In genomic region chr11:68204402-68204801, GRCh38 we compare ENCODE assay signal across 14 cellular contexts. TPM values are rescaled to one million over a fixed set of nuclear protein-coding genes. Genes with fewer than 3 reads are reported as not detected.
DNase-seq lines count a peak whose midpoint lies in the region; ATAC-seq and TF ChIP-seq lines count a peak whose summit lies in the region.
"Had no signal": no experiment of that assay in that cellular context is flagged by ENCODE, and none has a peak within 500 bp of the region (broad histone marks: within the 10 kb centered on the region; RNA-seq: fewer than 3 reads in every experiment).

No MANE protein-coding gene starts in this region.

- POLR2A ChIA-PET in OCI-LY7 (lab: Charles Lee) = interaction anchor here (0.7 to 1.2 kb wide), 3 partner anchors 9 to 256 kb away, joined by 4 to 7 read pairs (median 6); no protein-coding TSS in a partner anchor

- peak overlapping the region; percentile 55 for H3K27ac Mint-ChIP-seq in memory B cell
- H3K27ac Mint-ChIP-seq: CD4-positive, alpha-beta memory T cell; IgD-negative memory B cell had no signal

- no peaks in the 10 kb centered on the region for H3K9me3 Mint-ChIP-seq in memory B cell
- H3K9me3 Mint-ChIP-seq: CD4-positive, alpha-beta memory T cell; IgD-negative memory B cell had no signal

- no peak overlapping the region for H3K4me3 Mint-ChIP-seq in memory B cell
- H3K4me3 Mint-ChIP-seq: IgD-negative memory B cell had no signal

- DNase-seq in cardiac muscle cell (ENCODE audit: low read depth in 1 of 2, low spot score in 1 of 2) = no peak
- DNase-seq in left ventricle myocardium inferior = no peak
- DNase-seq in OCI-LY7 (ENCODE audit: low spot score) = peak; percentile 38
- DNase-seq in memory B cell (ENCODE audit: low spot score in 2 of 2) = no peak
- DNase-seq in islet precursor cell = no peak
- DNase-seq in vagina (ENCODE audit: extremely low spot score in 2 of 2) = no peak
- no peak for DNase-seq in NCI-H1694 (lab: John Stamatoyannopoulos, UW)
- DNase-seq: CD4-positive, alpha-beta memory T cell; DMS79 treated with DMSO at 0.1 percent for 48 hours; EL had no signal

- H3K9me3 ChIP-seq in cardiac muscle cell (ENCODE audit: low read depth) = no peaks in the 10 kb centered on the region
- no peaks in the 10 kb centered on the region for H3K9me3 ChIP-seq in left ventricle myocardium inferior (replicated peaks)
- H3K9me3 ChIP-seq in OCI-LY7 (ENCODE audit: low read length) = no peaks in the 10 kb centered on the region
- no peaks in the 10 kb centered on the region for H3K9me3 ChIP-seq in vagina
- H3K9me3 ChIP-seq: HAP-1 had no signal

- H3K36me3 ChIP-seq in cardiac muscle cell = no peaks in the 10 kb centered on the region
- no peaks in the 10 kb centered on the region for H3K36me3 ChIP-seq in left ventricle myocardium inferior
- H3K36me3 ChIP-seq in OCI-LY7 (ENCODE audit: insufficient read depth, low read length) = no peaks in the 10 kb centered on the region
- no peaks in the 10 kb centered on the region for H3K36me3 ChIP-seq in vagina
- H3K36me3 ChIP-seq: HAP-1 had no signal

- H3K4me1 ChIP-seq in cardiac muscle cell (ENCODE audit: low read depth) (peaks cover 18% of the 10 kb centered on the region), left ventricle myocardium inferior (peaks cover 93% of the 10 kb centered on the region), OCI-LY7 (ENCODE audit: insufficient read depth, low read length, poor library complexity, severe bottlenecking) (peaks cover 16% of the 10 kb centered on the region), vagina (peaks cover 95% of the 10 kb centered on the region)

- intact Hi-C loops in left ventricle myocardium inferior (cut with micrococcal nuclease) (no loop called here), OCI-LY7 (cut with micrococcal nuclease; ENCODE audit: unreplicated experiment) (no loop called here), vagina (cut with DNase I) (no loop called here)

- H3K4me1 Mint-ChIP-seq in memory B cell = peaks cover 32% of the 10 kb centered on the region

- peak overlapping the region; percentile 5 for H3K27ac ChIP-seq in cardiac muscle cell
- H3K27ac ChIP-seq in left ventricle myocardium inferior (replicated peaks) = no peak overlapping the region
- no peak overlapping the region for H3K27ac ChIP-seq in OCI-LY7 (ENCODE audit: low read depth, low read length, poor library complexity, severe bottlenecking)
- H3K27ac ChIP-seq in vagina = no peak overlapping the region
- H3K27ac ChIP-seq: 22Rv1 had no signal

- H3K27me3 ChIP-seq in cardiac muscle cell (no peaks in the 10 kb centered on the region), left ventricle myocardium inferior (ENCODE audit: low read depth) (no peaks in the 10 kb centered on the region), vagina (no peaks in the 10 kb centered on the region)

- TF ChIP-seq CTCF in cardiac muscle cell (IDR thresholded peaks at IDR 0.05; ENCODE audit: low read depth, low read length) = no peak
- TF ChIP-seq CTCF in left ventricle myocardium inferior (IDR thresholded peaks at IDR 0.05; ENCODE audit: borderline replicate concordance) = no peak
- no peak for TF ChIP-seq CTCF in OCI-LY7 (conservative IDR thresholded peaks at IDR 0.05; ENCODE audit: low read length)
- no peak for TF ChIP-seq CTCF in vagina (IDR thresholded peaks at IDR 0.05)

- peaks cover 61% of the 10 kb centered on the region for H3K79me2 ChIP-seq in OCI-LY7 (ENCODE audit: insufficient read depth, low read depth, low read length)

- H3K4me3 ChIP-seq in cardiac muscle cell (no peak overlapping the region), left ventricle myocardium inferior (no peak overlapping the region), OCI-LY7 (ENCODE audit: low read depth, low read length, poor library complexity, severe bottlenecking) (no peak overlapping the region), vagina (no peak overlapping the region)
- H3K4me3 ChIP-seq: HAP-1 had no signal

- peaks cover 14% of the 10 kb centered on the region for H4K20me1 ChIP-seq in OCI-LY7 (ENCODE audit: insufficient read depth, low read length)

- H3K36me3 Mint-ChIP-seq in memory B cell = peaks cover 3% of the 10 kb centered on the region
- H3K36me3 Mint-ChIP-seq: CD4-positive, alpha-beta memory T cell had no signal

- no peaks in the 10 kb centered on the region for H3K27me3 Mint-ChIP-seq in memory B cell
- H3K27me3 Mint-ChIP-seq: CD4-positive, alpha-beta memory T cell; IgD-negative memory B cell had no signal

- H2AFZ ChIP-seq in OCI-LY7 (ENCODE audit: low read length) = no peak overlapping the region

- ATAC-seq in memory B cell (ENCODE audit: low read depth) (no peak), HG03097 (IDR thresholded peaks at IDR 0.05; ENCODE audit: low FRiP score, unreplicated experiment) (no peak)

- CTCF ChIA-PET in OCI-LY7 (lab: Charles Lee; ENCODE audit: unreplicated experiment) = no interaction called here

- BruUV-seq in OCI-LY7 (replicated peaks; lab: Mats Ljungman, UMichigan) = no TSS peak

- no peak overlapping the region for H3K4me2 ChIP-seq in OCI-LY7 (ENCODE audit: low read length)

- no peaks in the 10 kb centered on the region for H3K9me2 ChIP-seq in OCI-LY7 (ENCODE audit: insufficient read depth, low read length)

- TF ChIP-seq POLR2A in vagina (IDR thresholded peaks at IDR 0.05) = no peak

RNA-seq across cellular contexts. Expression of gene KMT5B, which starts 8.7 kb away (rescaled TPM):
- 29.1 and 36.7 TPM in 2 replicates for total RNA-seq in cardiac muscle cell
- polyA plus RNA-seq in cardiac muscle cell = 34.1 and 35.9 TPM in 2 replicates
- total RNA-seq in left ventricle myocardium inferior = 24.3 TPM
- 13.9 and 14.3 TPM in 2 replicates for total RNA-seq in OCI-LY7 (2014; rRNA removed; shearing (Covaris generic))
- total RNA-seq in OCI-LY7 (2022) = 26.3 and 28.8 TPM in 2 replicates
- 35.4 TPM for total RNA-seq in vagina
